ENCODE assay signal across 11 cellular contexts in genomic region chr15:83654379-83655236, GRCh38. TPM values are rescaled to one million over a fixed set of nuclear protein-coding genes. Genes with fewer than 3 reads are reported as not detected.
A peak's percentile ranks its signal among the peaks of the same experiment; 100 is the strongest.
DNase-seq lines count a peak whose midpoint lies in the region; ATAC-seq and TF ChIP-seq lines count a peak whose summit lies in the region.
"Had no signal": no experiment of that assay in that cellular context is flagged by ENCODE, and none has a peak within 500 bp of the region (broad histone marks: within the 10 kb centered on the region; RNA-seq: fewer than 3 reads in every experiment).

No MANE protein-coding gene starts in this region.

- intact Hi-C loops in sciatic nerve (cut with DNase I) (no loop called here), posterior vena cava (cut with DNase I) (no loop called here)
- intact Hi-C loops in activated naive CD4-positive, alpha-beta T cell treated with anti-CD3 and anti-CD28 coated beads for 36 hours (cut with micrococcal nuclease) = no loop called here

- peaks cover 39% of the 10 kb centered on the region for H3K27me3 Mint-ChIP-seq in GM23338 (ENCODE audit: insufficient read depth, low read depth, poor library complexity)
- peaks cover 46% of the 10 kb centered on the region for H3K27me3 Mint-ChIP-seq in activated naive CD4-positive, alpha-beta T cell treated with anti-CD3 and anti-CD28 coated beads for 36 hours (ENCODE audit: low read depth)

- H3K27me3 ChIP-seq in GM23338 (ENCODE audit: insufficient read depth) = peaks cover 48% of the 10 kb centered on the region
- no peaks in the 10 kb centered on the region for H3K27me3 ChIP-seq in Karpas-422 (ENCODE audit: low read length)

- no peak overlapping the region for H3K9ac ChIP-seq in Karpas-422 (ENCODE audit: low read length)

- peak overlapping the region; percentile 71 for H3K4me3 Mint-ChIP-seq in GM23338
- H3K4me3 Mint-ChIP-seq in activated naive CD4-positive, alpha-beta T cell treated with anti-CD3 and anti-CD28 coated beads for 36 hours = no peak overlapping the region
- H3K4me3 Mint-ChIP-seq: activated naive CD8-positive, alpha-beta T cell had no signal

- H2AFZ ChIP-seq in GM23338 (peak overlapping the region; percentile 97), Karpas-422 (ENCODE audit: low read length) (no peak overlapping the region)

- H3F3A ChIP-seq in GM23338 (replicated peaks; ENCODE audit: low read depth) = 0 out of 2 replicates have a peak, but pooled peaks cover 4% of the 10 kb centered on the region

- ATAC-seq in GM23338 (peak; percentile 69), sciatic nerve (peak; percentile 11)

- H3K36me3 Mint-ChIP-seq in GM23338 (ENCODE audit: low read depth) = no peaks in the 10 kb centered on the region; the same call in 2 of the 3 replicates
- H3K36me3 Mint-ChIP-seq in activated naive CD4-positive, alpha-beta T cell treated with anti-CD3 and anti-CD28 coated beads for 36 hours (ENCODE audit: low read depth) = no peaks in the 10 kb centered on the region
- H3K36me3 Mint-ChIP-seq: activated naive CD8-positive, alpha-beta T cell; CD14-positive monocyte had no signal

- H3K9me2 ChIP-seq in GM23338 (ENCODE audit: insufficient read depth) (0 out of 2 replicates have a peak, but pooled peaks cover 7% of the 10 kb centered on the region), Karpas-422 (replicated peaks; ENCODE audit: insufficient read depth, low read length) (no peaks in the 10 kb centered on the region)

- peaks cover 4% of the 10 kb centered on the region; the same call in 1 of the 2 replicates for H3K4me1 ChIP-seq in GM23338 (ENCODE audit: insufficient read depth)
- no peaks in the 10 kb centered on the region for H3K4me1 ChIP-seq in Karpas-422 (ENCODE audit: low read length)

- no peaks in the 10 kb centered on the region for H4K20me1 ChIP-seq in GM23338 (replicated peaks; ENCODE audit: insufficient read depth)
- no peaks in the 10 kb centered on the region for H4K20me1 ChIP-seq in Karpas-422 (ENCODE audit: insufficient read depth, low read depth, low read length)

- peaks cover 19% of the 10 kb centered on the region for H3K4me1 Mint-ChIP-seq in GM23338
- H3K4me1 Mint-ChIP-seq in activated naive CD4-positive, alpha-beta T cell treated with anti-CD3 and anti-CD28 coated beads for 36 hours (ENCODE audit: low read depth) = no peaks in the 10 kb centered on the region
- H3K4me1 Mint-ChIP-seq: CD14-positive monocyte had no signal

- TF ChIP-seq CTCF in GM23338 (conservative IDR thresholded peaks at IDR 0.05; ENCODE audit: low read depth in 2 of 2) (no peak; a peak in 1 of 4 replicates), coronary artery (IDR thresholded peaks at IDR 0.05) (no peak)

- no peaks in the 10 kb centered on the region for H3K9me3 Mint-ChIP-seq in GM23338
- H3K9me3 Mint-ChIP-seq in activated naive CD4-positive, alpha-beta T cell treated with anti-CD3 and anti-CD28 coated beads for 36 hours = no peaks in the 10 kb centered on the region

- no peak overlapping the region for H3K27ac ChIP-seq in GM23338 (ENCODE audit: low read depth)
- H3K27ac ChIP-seq in coronary artery = peak overlapping the region in 1 of 2 donors; percentile 77
- H3K27ac ChIP-seq in Karpas-422 (ENCODE audit: low read length) = no peak overlapping the region

- peak overlapping the region; percentile 70 for H3K4me3 ChIP-seq in GM23338
- H3K4me3 ChIP-seq in coronary artery = peak overlapping the region; percentile 80
- no peak overlapping the region for H3K4me3 ChIP-seq in Karpas-422 (ENCODE audit: low read length)

- H3K9me3 ChIP-seq in Karpas-422 (ENCODE audit: low read length) = no peaks in the 10 kb centered on the region; the same call in 1 of the 2 replicates

- H3K79me2 ChIP-seq in GM23338 (replicated peaks; ENCODE audit: insufficient read depth) (no peaks in the 10 kb centered on the region), Karpas-422 (ENCODE audit: low read length) (no peaks in the 10 kb centered on the region)

- H3K4me2 ChIP-seq in GM23338 (peak overlapping the region; percentile 88), Karpas-422 (ENCODE audit: low read depth, low read length, poor library complexity, severe bottlenecking) (no peak overlapping the region)

- no peaks in the 10 kb centered on the region; the same call in 1 of the 2 replicates for H3K36me3 ChIP-seq in GM23338 (ENCODE audit: insufficient read depth)
- H3K36me3 ChIP-seq in Karpas-422 (ENCODE audit: insufficient read depth, low read length) = no peaks in the 10 kb centered on the region

- CTCF ChIA-PET in activated naive CD4-positive, alpha-beta T cell treated with anti-CD3 and anti-CD28 coated beads for 36 hours (lab: Charles Lee) = no interaction called here

- peak; percentile 71 for DNase-seq in GM23338 (ENCODE audit: low spot score)
- no peak for DNase-seq in coronary artery (ENCODE audit: low spot score)
- DNase-seq in islet precursor cell = peak; percentile 79
- DNase-seq in sciatic nerve (ENCODE audit: low spot score) = peak; percentile 60
- no peak for DNase-seq in Karpas-422
- DNase-seq in NCI-H2107 treated with DMSO at 0.1 percent for 48 hours (lab: John Stamatoyannopoulos, UW; ENCODE audit: unreplicated experiment) = no peak
- no peak for DNase-seq in activated naive CD4-positive, alpha-beta T cell treated with anti-CD3 and anti-CD28 coated beads for 36 hours
- no peak for DNase-seq in posterior vena cava (ENCODE audit: low spot score)
- DNase-seq: GOT3 had no signal

- no peak overlapping the region for H3K27ac Mint-ChIP-seq in GM23338
- H3K27ac Mint-ChIP-seq in activated naive CD4-positive, alpha-beta T cell treated with anti-CD3 and anti-CD28 coated beads for 36 hours = no peak overlapping the region
- H3K27ac Mint-ChIP-seq: activated naive CD8-positive, alpha-beta T cell; CD14-positive monocyte had no signal

TF ChIP-seq in GM23338, 12 proteins besides CTCF, POLR2A, EP300 and RAD21:
- peak; percentile 42 for TF ChIP-seq EZH2 (IDR thresholded peaks at IDR 0.05; ENCODE audit: low read depth, unreplicated experiment)
- TF ChIP-seq JUNB (IDR thresholded peaks at IDR 0.05; ENCODE audit: unreplicated experiment) = no peak

RNA-seq across cellular contexts. Expression of gene ADAMTSL3, which starts 0.7 kb away (rescaled TPM):
- 0.35 and 0.87 TPM in 2 replicates for total RNA-seq in GM23338 (2014; rRNA removed; shearing (Covaris generic))
- polyA plus RNA-seq in GM23338 (2016; fragmentation: Nextera tagmentation; extraction: Ambion mirVana) = 0.61 and 0.92 TPM in 2 replicates
- total RNA-seq in sciatic nerve (39.1 TPM), posterior vena cava (10 to 100 TPM; 13.0 to 17.4 TPM)
- total RNA-seq in Karpas-422 (2014; rRNA removed; shearing (Covaris generic); ENCODE audit: low replicate concordance) = not detected in 2 replicates
- not detected for total RNA-seq in activated naive CD4-positive, alpha-beta T cell treated with anti-CD3 and anti-CD28 coated beads for 36 hours
- polyA plus RNA-seq: CD14-positive monocyte had no signal

Comparison
In these comparisons a context has a peak if more than half of its experiments do, and no peak if none do; other contexts are left out.
1. DNase-seq: peak in GM23338 (single experiment), islet precursor cell (single experiment) and sciatic nerve (single experiment); none in coronary artery (single experiment), Karpas-422 (single experiment), NCI-H2107 treated with DMSO at 0.1 percent for 48 hours (single experiment), activated naive CD4-positive, alpha-beta T cell treated with anti-CD3 and anti-CD28 coated beads for 36 hours (single experiment) and posterior vena cava (single experiment).